Comparison of ENCODE assay signal across 8 cellular contexts in genomic region chr5:67301285-67301904, GRCh38.
A peak's percentile ranks its signal among the peaks of the same experiment; 100 is the strongest.
DNase-seq lines count a peak whose midpoint lies in the region; ATAC-seq, FAIRE-seq and TF ChIP-seq lines count a peak whose summit lies in the region.
"Had no signal": no experiment of that assay in that cellular context is flagged by ENCODE, and none has a peak within 500 bp of the region (broad histone marks: within the 10 kb centered on the region; RNA-seq: fewer than 3 reads in every experiment).

No MANE protein-coding gene starts in this region.

- no peak for TF ChIP-seq CTCF in breast epithelium (IDR thresholded peaks at IDR 0.05)
- TF ChIP-seq CTCF in lower lobe of right lung (IDR thresholded peaks at IDR 0.05) = no peak

- H3K4me1 ChIP-seq in breast epithelium = peaks cover 0 to 7% of the 10 kb centered on the region in 2 donors
- peaks cover 57% of the 10 kb centered on the region for H3K4me1 ChIP-seq in lower lobe of right lung

- peak; percentile 51 for DNase-seq in KBM-7
- peak in 1 of 2 donors; percentile 57 for DNase-seq in breast epithelium (ENCODE audit: low spot score in 2 of 2)
- peak; percentile 63 for DNase-seq in lower lobe of right lung
- DNase-seq in urothelium cell line (ENCODE audit: low spot score) = peak; percentile 38
- no peak for DNase-seq in stimulated activated CD4-positive, alpha-beta T cell treated with anti-CD3 and anti-CD28 coated beads, Interleukin-4, amount 100 ng/mL, for 4 hours
- DNase-seq in cerebellar nuclear complex (lab: John Stamatoyannopoulos, UW) = no peak
- DNase-seq: NCI-H446 had no signal

- no peaks in the 10 kb centered on the region for H3K27me3 ChIP-seq in breast epithelium
- no peaks in the 10 kb centered on the region for H3K27me3 ChIP-seq in lower lobe of right lung (ENCODE audit: low read depth)

- TF ChIP-seq POLR2A in breast epithelium (IDR thresholded peaks at IDR 0.05) = no peak

- H3K27ac ChIP-seq in breast epithelium (peak overlapping the region; percentile 64 to 90), lower lobe of right lung (peak overlapping the region; percentile 56)

- ATAC-seq in lower lobe of right lung (peak; percentile 71 to 78), GM19324 (IDR thresholded peaks at IDR 0.05; ENCODE audit: low FRiP score, unreplicated experiment) (no peak)

- H3K36me3 ChIP-seq in breast epithelium (no peaks in the 10 kb centered on the region), lower lobe of right lung (no peaks in the 10 kb centered on the region)

- H3K9me3 ChIP-seq in breast epithelium (no peaks in the 10 kb centered on the region), lower lobe of right lung (no peaks in the 10 kb centered on the region)

- H3K4me3 ChIP-seq in breast epithelium (no peak overlapping the region), lower lobe of right lung (no peak overlapping the region)

- intact Hi-C loops in breast epithelium (cut with DNase I; ENCODE audit: low total_unique reads) = no loop called here
- intact Hi-C loops in lower lobe of right lung (cut with DNase I) = no loop called here

- FAIRE-seq in urothelium cell line (lab: Jason Lieb, UNC) = peak; percentile 65

- in situ Hi-C loops in KBM-7 (cut with MboI; ENCODE audit: low pct_unique_long_range_greater_than_20kb, low sequenced_read_pairs) = no loop called here

Comparison
In these comparisons a context has a peak if more than half of its experiments do, and no peak if none do; other contexts are left out.
1. DNase-seq: peak in KBM-7 (single experiment), lower lobe of right lung (single experiment) and urothelium cell line (single experiment); none in stimulated activated CD4-positive, alpha-beta T cell treated with anti-CD3 and anti-CD28 coated beads, Interleukin-4, amount 100 ng/mL, for 4 hours (0 of 2) and cerebellar nuclear complex (0 of 2).